19 cellular contexts compared by ENCODE assay signal in the genomic region with DNA sequence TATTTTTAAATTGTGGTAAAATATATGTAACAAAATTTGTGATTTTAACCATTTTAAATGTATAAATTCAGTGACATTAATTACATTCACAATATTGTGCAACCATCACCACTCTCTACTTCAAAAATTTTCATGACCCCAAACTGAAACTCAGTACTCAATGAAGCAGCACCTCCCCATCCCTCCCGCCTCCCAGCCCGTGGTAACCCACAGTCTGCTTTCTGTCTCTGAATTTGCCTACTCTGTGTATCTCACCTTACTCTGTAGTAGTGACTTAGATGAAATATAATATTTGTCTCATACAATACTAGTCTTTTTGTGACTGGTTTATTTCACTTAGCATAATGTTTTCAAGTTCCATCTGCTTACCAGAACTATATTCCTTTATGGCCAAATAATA. TPM values are rescaled to one million over a fixed set of nuclear protein-coding genes. Genes with fewer than 3 reads are reported as not detected.
DNase-seq lines count a peak whose midpoint lies in the region; ATAC-seq, FAIRE-seq and TF ChIP-seq lines count a peak whose summit lies in the region.
"Had no signal": no experiment of that assay in that cellular context is flagged by ENCODE, and none has a peak within 500 bp of the region (broad histone marks: within the 10 kb centered on the region; RNA-seq: fewer than 3 reads in every experiment).

No MANE protein-coding gene starts in this region.

- CTCF ChIA-PET in GM12878 (lab: Yijun Ruan, JAX): no interaction called here

- H3K4me3 Mint-ChIP-seq in stimulated activated naive CD8-positive, alpha-beta T cell treated with anti-CD3 and anti-CD28 coated beads, Interleukin-15, amount 100 ng/mL, for 72 hours: no peak overlapping the region
- H3K4me3 Mint-ChIP-seq: CD4-positive, alpha-beta T cell; H9 had no signal

- H3K9ac ChIP-seq in GM12878 (ENCODE audit: control insufficient read depth, insufficient read depth, low read length): no peak overlapping the region
- H3K9ac ChIP-seq: KMS-11 had no signal

- in situ Hi-C loops in GM12878 (cut with MboI): no loop called here

- H3K4me2 ChIP-seq in GM12878 (ENCODE audit: control insufficient read depth, insufficient read depth): no peak overlapping the region
- H3K4me2 ChIP-seq: KMS-11 had no signal

- TF ChIP-seq CTCF in GM12878 (IDR thresholded peaks at IDR 0.05 in 2 of 3, conservative IDR thresholded peaks at IDR 0.05 in 1 of 3; ENCODE audit: control insufficient read depth in 2 of 3, extremely low read depth in 1 of 3, insufficient read depth in 1 of 3, low read depth in 3 of 3, low read length in 3 of 3): no peak
- no peak for TF ChIP-seq CTCF in lower lobe of right lung (IDR thresholded peaks at IDR 0.05)

- H3K4me3 ChIP-seq in GM12878: no peak overlapping the region
- H3K4me3 ChIP-seq in lower lobe of right lung: no peak overlapping the region

- no peak overlapping the region for H2AFZ ChIP-seq in GM12878 (ENCODE audit: control insufficient read depth, low read depth, low read length)

- H3K9me3 ChIP-seq in GM12878 (replicated peaks; ENCODE audit: control insufficient read depth, insufficient read depth, low read length) (no peaks in the 10 kb centered on the region), lower lobe of right lung (no peaks in the 10 kb centered on the region)
- H3K9me3 ChIP-seq: BE2C, Caco-2 had no signal

- no peak for TF ChIP-seq POLR2A in GM12878 (IDR thresholded peaks at IDR 0.05; ENCODE audit: low read depth, low read length)

- TF ChIP-seq RAD21 in GM12878 (IDR thresholded peaks at IDR 0.05; ENCODE audit: insufficient read depth, low read depth, low read length): no peak

- ATAC-seq in stimulated activated naive CD8-positive, alpha-beta T cell treated with anti-CD3 and anti-CD28 coated beads, Interleukin-15, amount 100 ng/mL, for 72 hours: peak; percentile 82
- ATAC-seq in stimulated activated naive CD8-positive, alpha-beta T cell treated with anti-CD3 and anti-CD28 coated beads, Interleukin-15, Interleukin-2, amounts not matched to agents 100 U/mL and 50 U/mL, for 24 hours: no peak
- ATAC-seq in HG03520 (IDR thresholded peaks at IDR 0.05; ENCODE audit: unreplicated experiment): peak; percentile 68
- 0 out of 3 replicates have a peak, but pooled peaks have one; percentile 27 for ATAC-seq in GM12878
- no peak for ATAC-seq in lower lobe of right lung
- no peak for ATAC-seq in HG03196 (IDR thresholded peaks at IDR 0.05; ENCODE audit: unreplicated experiment)

- H3K9me3 Mint-ChIP-seq in stimulated activated naive CD8-positive, alpha-beta T cell treated with anti-CD3 and anti-CD28 coated beads, Interleukin-15, amount 100 ng/mL, for 72 hours: no peaks in the 10 kb centered on the region
- H3K9me3 Mint-ChIP-seq: CD4-positive, alpha-beta T cell; H9 had no signal

- H3K27me3 ChIP-seq in GM12878 (replicated peaks in 1 of 2; ENCODE audit: control insufficient read depth in 2 of 2, insufficient read depth in 2 of 2, low read length in 1 of 2) (peaks cover 0 to 5% of the 10 kb centered on the region in 2 experiments; a peak in 2 of 4 replicates), lower lobe of right lung (ENCODE audit: low read depth) (no peaks in the 10 kb centered on the region)
- H3K27me3 ChIP-seq: BE2C had no signal

- RAD21 ChIA-PET in GM12878 (lab: Charles Lee; ENCODE audit: unreplicated experiment): no interaction called here

- intact Hi-C loops in GM12878 (cut with micrococcal nuclease; ENCODE audit: unreplicated experiment): no loop called here
- intact Hi-C loops in lower lobe of right lung (cut with DNase I): no loop called here

- WGBS in GM12878 (ENCODE audit: insufficient coverage, insufficient replicate concordance, low lambda C conversion rate, missing lambda C conversion rate): 0% methylated on average over 2 of the region's 2 CpGs

- POLR2A ChIA-PET in GM12878 (lab: Charles Lee): no interaction called here

- TF ChIP-seq EP300 in GM12878 (IDR thresholded peaks at IDR 0.05; ENCODE audit: borderline replicate concordance in 1 of 2, control insufficient read depth in 1 of 2, low read depth in 2 of 2, low read length in 2 of 2): no peak

- no peak overlapping the region for H3K27ac Mint-ChIP-seq in stimulated activated naive CD8-positive, alpha-beta T cell treated with anti-CD3 and anti-CD28 coated beads, Interleukin-15, amount 100 ng/mL, for 72 hours
- H3K27ac Mint-ChIP-seq: CD4-positive, alpha-beta T cell; H9 had no signal

- no peaks in the 10 kb centered on the region for H3K4me1 ChIP-seq in GM12878 (ENCODE audit: control insufficient read depth, insufficient read depth, low read length)
- H3K4me1 ChIP-seq in lower lobe of right lung: no peaks in the 10 kb centered on the region
- H3K4me1 ChIP-seq: BE2C, Caco-2 had no signal

- no peaks in the 10 kb centered on the region for H3K79me2 ChIP-seq in GM12878 (ENCODE audit: control insufficient read depth, insufficient read depth, low read length)

- no peak overlapping the region for H3K27ac ChIP-seq in GM12878 (ENCODE audit: control insufficient read depth, insufficient read depth)
- no peak overlapping the region for H3K27ac ChIP-seq in lower lobe of right lung
- H3K27ac ChIP-seq: KMS-11 had no signal

- no TSS peak for BruUV-seq in GM12878 (replicated peaks; lab: Mats Ljungman, UMichigan)

- no peaks in the 10 kb centered on the region for H4K20me1 ChIP-seq in GM12878 (ENCODE audit: control insufficient read depth, insufficient read depth)

- no peaks in the 10 kb centered on the region for H3K4me1 Mint-ChIP-seq in stimulated activated naive CD8-positive, alpha-beta T cell treated with anti-CD3 and anti-CD28 coated beads, Interleukin-15, amount 100 ng/mL, for 72 hours

- H3K36me3 ChIP-seq in GM12878 (ENCODE audit: control insufficient read depth in 2 of 2, insufficient read depth in 2 of 2, low read length in 1 of 2) (no peaks in the 10 kb centered on the region), lower lobe of right lung (no peaks in the 10 kb centered on the region)
- H3K36me3 ChIP-seq: BE2C had no signal

- SMC1A ChIA-PET in GM12878 (lab: Charles Lee; ENCODE audit: uncharacterized antibody, unreplicated experiment): no interaction called here

- peak in 1 of 2 donors; percentile 27 for DNase-seq in stimulated activated naive CD8-positive, alpha-beta T cell treated with anti-CD3 and anti-CD28 coated beads, Interleukin-15, amount 100 ng/mL, for 72 hours
- DNase-seq in stimulated activated naive CD8-positive, alpha-beta T cell treated with anti-CD3 and anti-CD28 coated beads, Interleukin-15, Interleukin-2, amounts not matched to agents 100 U/mL and 50 U/mL, for 24 hours: no peak
- no peak for DNase-seq in GM12878 (ENCODE audit: low read depth, low spot score)
- DNase-seq in lower lobe of right lung: no peak
- no peak for DNase-seq in GM19239 (ENCODE audit: insufficient read length, low spot score)
- DNase-seq: ACHN; BE2C; C1 segment of cervical spinal cord; Caco-2; CD4-positive, alpha-beta T cell; H9 had no signal

- FAIRE-seq in GM12878 (lab: Jason Lieb, UNC) (no peak), GM19239 (lab: Jason Lieb, UNC) (no peak)
- FAIRE-seq: A204.1, D721Med, G401.6, H1 had no signal

- peaks cover 74% of the 10 kb centered on the region for H3K27me3 Mint-ChIP-seq in stimulated activated naive CD8-positive, alpha-beta T cell treated with anti-CD3 and anti-CD28 coated beads, Interleukin-15, amount 100 ng/mL, for 72 hours

TF ChIP-seq in GM12878, 131 proteins besides CTCF, POLR2A, EP300 and RAD21 (continues in another document):
- TF ChIP-seq BCL11A (IDR thresholded peaks at IDR 0.05; ENCODE audit: low read depth, low read length): no peak
- no peak for TF ChIP-seq EZH2 (IDR thresholded peaks at IDR 0.05; ENCODE audit: borderline replicate concordance, control insufficient read depth, low read depth, low read length)
- no peak for TF ChIP-seq NFYA (IDR thresholded peaks at IDR 0.05; ENCODE audit: borderline replicate concordance, low read depth, low read length)
- no peak for TF ChIP-seq FOXK2 (IDR thresholded peaks at IDR 0.05)
- TF ChIP-seq TCF7 (IDR thresholded peaks at IDR 0.05; ENCODE audit: borderline replicate concordance): no peak
- no peak for TF ChIP-seq LARP7 (IDR thresholded peaks at IDR 0.05)
- no peak for TF ChIP-seq KAT2A (conservative IDR thresholded peaks at IDR 0.05; ENCODE audit: control insufficient read depth, low read depth, low read length)
- TF ChIP-seq, protein P1, sequence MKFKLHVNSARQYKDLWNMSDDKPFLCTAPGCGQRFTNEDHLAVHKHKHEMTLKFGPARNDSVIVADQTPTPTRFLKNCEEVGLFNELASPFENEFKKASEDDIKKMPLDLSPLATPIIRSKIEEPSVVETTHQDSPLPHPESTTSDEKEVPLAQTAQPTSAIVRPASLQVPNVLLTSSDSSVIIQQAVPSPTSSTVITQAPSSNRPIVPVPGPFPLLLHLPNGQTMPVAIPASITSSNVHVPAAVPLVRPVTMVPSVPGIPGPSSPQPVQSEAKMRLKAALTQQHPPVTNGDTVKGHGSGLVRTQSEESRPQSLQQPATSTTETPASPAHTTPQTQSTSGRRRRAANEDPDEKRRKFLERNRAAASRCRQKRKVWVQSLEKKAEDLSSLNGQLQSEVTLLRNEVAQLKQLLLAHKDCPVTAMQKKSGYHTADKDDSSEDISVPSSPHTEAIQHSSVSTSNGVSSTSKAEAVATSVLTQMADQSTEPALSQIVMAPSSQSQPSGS (IDR thresholded peaks at IDR 0.05; ENCODE audit: low read length): no peak
- TF ChIP-seq GABPA (IDR thresholded peaks at IDR 0.05; ENCODE audit: low read depth): no peak
- TF ChIP-seq SMARCA5 (IDR thresholded peaks at IDR 0.05): no peak

RNA-seq across cellular contexts. Expression of a gene that starts 36.2 kb away (rescaled TPM):
- 0.77 TPM in 1 of 2 replicates, not detected in the other for total RNA-seq in GM12878 (2013; cell fraction: nucleolus; rRNA removed)
- total RNA-seq in GM12878 (2014; rRNA removed) (0.16 TPM in 1 of 2 replicates, not detected in the other), GM12878 (2014; rRNA removed; fragmentation: Illumina TruSeq; extraction: Trizol) (0.13 TPM in 1 of 2 replicates, not detected in the other), GM12878 (2021) (0.21 TPM in 1 of 2 replicates, not detected in the other), lower lobe of right lung (34.5 TPM)
- not detected for polyA plus RNA-seq in GM12878 (2011; ENCODE audit: low read depth)
- polyA plus RNA-seq in GM12878 (2011; rRNA removed) (2.9 and 3.4 TPM in 2 replicates), GM12878 (2014; fragmentation: Illumina TruSeq; extraction: Trizol) (0.10 TPM in 1 of 2 replicates, not detected in the other), GM12878 (2014; fragmentation: Nextera tagmentation; extraction: Ambion mirVana) (under 1 TPM; 0.05 to 0.16 TPM), GM12878 (2014; rRNA removed) (0.28 TPM in 1 of 2 replicates, not detected in the other), GM12878 (2016; fragmentation: Nextera tagmentation; extraction: Ambion mirVana) (under 1 TPM; 0.09 to 0.11 TPM)
- 3.0 and 3.3 TPM in 2 replicates for polyA plus RNA-seq in GM12878 (2011; cell fraction: cytosol; rRNA removed)
- polyA plus RNA-seq in GM12878 (2011; cell fraction: nucleus; rRNA removed): 5.4 and 5.5 TPM in 2 replicates
- polyA plus RNA-seq in GM12878 (2012): 0.07 and 0.34 TPM in 2 replicates
- polyA minus RNA-seq in GM12878 (2011; rRNA and poly(A)+ RNA removed): 7.5 and 13.5 TPM in 2 replicates
- 1.3 and 4.4 TPM in 2 replicates for polyA minus RNA-seq in GM12878 (2011; cell fraction: cytosol; rRNA and poly(A)+ RNA removed)
- polyA minus RNA-seq in GM12878 (2011; cell fraction: nucleus; rRNA and poly(A)+ RNA removed): 5.2 and 7.0 TPM in 2 replicates
- total RNA-seq: HT-29 had no signal

Comparison
In these comparisons a context has a peak if more than half of its experiments do, and no peak if none do; other contexts are left out.
1. ATAC-seq: peak in stimulated activated naive CD8-positive, alpha-beta T cell treated with anti-CD3 and anti-CD28 coated beads, Interleukin-15, amount 100 ng/mL, for 72 hours (single experiment), HG03520 (single experiment) and GM12878 (single experiment); none in stimulated activated naive CD8-positive, alpha-beta T cell treated with anti-CD3 and anti-CD28 coated beads, Interleukin-15, Interleukin-2, amounts not matched to agents 100 U/mL and 50 U/mL, for 24 hours (single experiment), lower lobe of right lung (0 of 2) and HG03196 (single experiment).
2. RNA of a gene that starts 36.2 kb away (total RNA-seq): 34.5 TPM in lower lobe of right lung (single experiment); 0.13 to 0.77 TPM in GM12878; every median in the first group is over 10 times any median in the second.